Comparison of ENCODE assay signal across 12 cellular contexts in genomic region chr2:217989221-217989948, GRCh38. TPM values are rescaled to one million over a fixed set of nuclear protein-coding genes. Genes with fewer than 3 reads are reported as not detected.
A peak's percentile ranks its signal among the peaks of the same experiment; 100 is the strongest.
DNase-seq lines count a peak whose midpoint lies in the region; ATAC-seq and TF ChIP-seq lines count a peak whose summit lies in the region.
"Had no signal": no experiment of that assay in that cellular context is flagged by ENCODE, and none has a peak within 500 bp of the region (broad histone marks: within the 10 kb centered on the region; RNA-seq: fewer than 3 reads in every experiment).

No MANE protein-coding gene starts in this region.

- H3K4me3 ChIP-seq in Caco-2 (ENCODE audit: low read depth, low read length) (no peak overlapping the region), heart right ventricle (no peak overlapping the region)
- H3K4me3 ChIP-seq: neural progenitor cell had no signal

- TF ChIP-seq CTCF in Caco-2 (IDR thresholded peaks at IDR 0.05; ENCODE audit: insufficient read depth in 1 of 2, low read depth in 1 of 2, low read length in 1 of 2, severe bottlenecking in 1 of 2, unreplicated experiment in 1 of 2) (no peak), RWPE1 (conservative IDR thresholded peaks at IDR 0.05; ENCODE audit: low read depth) (no peak), heart right ventricle (IDR thresholded peaks at IDR 0.05) (no peak)

- no peaks in the 10 kb centered on the region for H3K36me3 Mint-ChIP-seq in Caco-2 (ENCODE audit: insufficient read depth, unreplicated experiment)
- H3K36me3 Mint-ChIP-seq: neural progenitor cell had no signal

- intact Hi-C loops in Caco-2 (cut with micrococcal nuclease; ENCODE audit: unreplicated experiment) (no loop called here), heart right ventricle (cut with DNase I) (loop anchor here (2.0 to 5.0 kb wide), 13 partner anchors 42 to 205 kb away; no protein-coding TSS in a partner anchor), sciatic nerve (cut with DNase I) (loop anchor here (5.0 kb wide), 2 partner anchors 47 to 97 kb away; no protein-coding TSS in a partner anchor)

- H3K4me1 ChIP-seq in Caco-2, result peaks cover 15% of the 10 kb centered on the region
- H3K4me1 ChIP-seq in heart right ventricle, result peaks cover 13 to 58% (median 33%) of the 10 kb centered on the region in 9 donors
- H3K4me1 ChIP-seq: neural progenitor cell had no signal

- H3K4me3 Mint-ChIP-seq in Caco-2 (ENCODE audit: unreplicated experiment), result no peak overlapping the region
- H3K4me3 Mint-ChIP-seq: activated naive CD4-positive, alpha-beta T cell treated with anti-CD3 and anti-CD28 coated beads for 36 hours; B cell; central memory CD8-positive, alpha-beta T cell; neural progenitor cell had no signal

- peaks cover 14% of the 10 kb centered on the region for H3K4me1 Mint-ChIP-seq in Caco-2 (ENCODE audit: low read depth, unreplicated experiment)
- H3K4me1 Mint-ChIP-seq: B cell had no signal

- POLR2A ChIA-PET in Caco-2 (lab: Charles Lee) (no interaction called here), RWPE1 (lab: Yijun Ruan, JAX; ENCODE audit: low non-redundant PET) (no interaction called here)

- H3K27me3 ChIP-seq in Caco-2 (replicated peaks; ENCODE audit: control insufficient read depth, insufficient read depth, low read length), result no peaks in the 10 kb centered on the region
- H3K27me3 ChIP-seq in heart right ventricle, result no peaks in the 10 kb centered on the region

- no peak for ATAC-seq in heart right ventricle
- no peak for ATAC-seq in sciatic nerve
- ATAC-seq in HG02588 (IDR thresholded peaks at IDR 0.05; ENCODE audit: unreplicated experiment), result no peak

- no TSS peak for BruUV-seq in Caco-2 (replicated peaks; lab: Mats Ljungman, UMichigan)

- H3K9me3 ChIP-seq in Caco-2 (no peaks in the 10 kb centered on the region), heart right ventricle (no peaks in the 10 kb centered on the region)

- 57 to 72% methylated on average over 9 of the region's 9 CpGs for WGBS in heart right ventricle, 2 donors

- no peaks in the 10 kb centered on the region for H3K27me3 Mint-ChIP-seq in Caco-2 (ENCODE audit: insufficient read depth, unreplicated experiment)

- DNase-seq in Caco-2 (no peak), RWPE1 (ENCODE audit: low spot score) (no peak), heart right ventricle (no peak), sciatic nerve (ENCODE audit: low spot score) (peak; percentile 54), DMS53 (lab: John Stamatoyannopoulos, UW) (no peak), DMS153 (lab: John Stamatoyannopoulos, UW) (no peak), H4 (ENCODE audit: low spot score) (no peak)

- H3K27ac ChIP-seq in RWPE1 (peak overlapping the region; percentile 35), heart right ventricle (peak overlapping the region in 9 of 10 donors; percentile 7 to 90 (median 76))
- H3K27ac ChIP-seq: neural progenitor cell had no signal

- no peaks in the 10 kb centered on the region for H3K36me3 ChIP-seq in Caco-2 (ENCODE audit: control insufficient read depth, insufficient read depth, low read length)
- peaks cover 0 to 4% (median 0%) of the 10 kb centered on the region in 9 donors for H3K36me3 ChIP-seq in heart right ventricle
- H3K36me3 ChIP-seq: neural progenitor cell had no signal

- no peaks in the 10 kb centered on the region for H3K9me3 Mint-ChIP-seq in Caco-2 (ENCODE audit: unreplicated experiment)
- H3K9me3 Mint-ChIP-seq: activated naive CD4-positive, alpha-beta T cell treated with anti-CD3 and anti-CD28 coated beads for 36 hours; central memory CD8-positive, alpha-beta T cell; neural progenitor cell had no signal

- CTCF ChIA-PET in Caco-2 (lab: Charles Lee) (interaction anchor here (0.9 to 2.3 kb wide), 6 partner anchors 41 to 204 kb away, joined by 4 to 20 read pairs (median 6); no protein-coding TSS in a partner anchor), RWPE1 (lab: Yijun Ruan, JAX) (interaction anchor here (0.6 to 1.3 kb wide), 6 partner anchors 22 to 203 kb away, joined by 3 to 5 read pairs (median 4); no protein-coding TSS in a partner anchor)

- H3K27ac Mint-ChIP-seq in Caco-2 (ENCODE audit: unreplicated experiment), result peak overlapping the region; percentile 24
- H3K27ac Mint-ChIP-seq: activated naive CD4-positive, alpha-beta T cell treated with anti-CD3 and anti-CD28 coated beads for 36 hours; B cell; neural progenitor cell had no signal

RNA-seq across cellular contexts. Expression of gene TNS1, which starts 13.4 kb away (rescaled TPM):
- 16.1 and 16.9 TPM in 2 replicates for total RNA-seq in Caco-2 (2022)
- total RNA-seq in heart right ventricle, result 100 to 1,000 TPM; 583 to 844 (median 738) TPM
- polyA plus RNA-seq in heart right ventricle, result 100 to 1,000 TPM in 1 of 2 donors, 10 to 100 TPM in 1; 64.6 to 244 TPM
- total RNA-seq in sciatic nerve, result 703 TPM
- total RNA-seq in H4 (2014; rRNA removed; shearing (Covaris generic)), result 0.45 and 0.74 TPM in 2 replicates

Comparison
In these comparisons a context has a peak if more than half of its experiments do, and no peak if none do; other contexts are left out.
1. RNA of gene TNS1, which starts 13.4 kb away (total RNA-seq): 583 to 844 TPM in heart right ventricle and 703 TPM in sciatic nerve (single experiment); 16.1 to 16.9 TPM in Caco-2 and 0.45 to 0.74 TPM in H4; every median in the first group is over 10 times any median in the second.